ENCODE assay signal across 22 cellular contexts in the genomic region with DNA sequence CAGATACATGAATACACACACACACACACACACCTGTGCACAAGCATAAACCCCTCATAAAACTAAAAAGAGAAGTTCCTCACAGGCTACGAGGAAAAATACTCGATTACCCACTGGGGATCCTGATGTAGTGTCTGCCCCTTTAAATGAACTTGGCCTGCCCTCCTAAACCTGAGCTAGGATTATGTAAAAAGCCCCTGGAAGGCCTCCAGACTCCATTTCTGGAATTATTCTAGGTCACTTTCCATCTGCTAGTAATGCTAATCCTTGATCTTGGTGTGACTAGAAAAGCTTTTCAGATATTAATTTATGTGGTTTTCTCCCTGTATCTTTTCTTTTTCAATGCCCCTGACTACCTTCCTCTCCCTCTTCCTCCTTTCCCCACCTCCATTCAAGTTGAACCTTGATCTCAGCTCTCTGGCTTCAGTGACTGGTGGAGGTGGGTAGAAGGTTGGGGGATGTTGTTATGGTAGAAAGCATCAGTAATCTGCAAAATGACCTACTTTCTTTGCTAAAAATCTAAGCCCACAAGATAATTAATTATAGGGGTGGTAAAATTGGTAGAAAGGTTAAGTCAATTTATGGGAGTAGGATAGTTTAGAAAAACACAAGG. TPM values are rescaled to one million over a fixed set of nuclear protein-coding genes. Genes with fewer than 3 reads are reported as not detected.
DNase-seq lines count a peak whose midpoint lies in the region; ATAC-seq and TF ChIP-seq lines count a peak whose summit lies in the region.
"Had no signal": no experiment of that assay in that cellular context is flagged by ENCODE, and none has a peak within 500 bp of the region (broad histone marks: within the 10 kb centered on the region; RNA-seq: fewer than 3 reads in every experiment).

No MANE protein-coding gene starts in this region.

- H3K4me3 ChIP-seq in left ventricle myocardium inferior: no peak overlapping the region
- no peak overlapping the region for H3K4me3 ChIP-seq in WERI-Rb-1 (ENCODE audit: low read depth, low read length)
- H3K4me3 ChIP-seq in fibroblast of the aortic adventitia (ENCODE audit: low read depth, low read length): no peak overlapping the region
- H3K4me3 ChIP-seq in retinal pigment epithelial cell (ENCODE audit: low read length): no peak overlapping the region
- H3K4me3 ChIP-seq in brain microvascular endothelial cell (ENCODE audit: low read depth, low read length): no peak overlapping the region
- H3K4me3 ChIP-seq: BLaER1, GM12878, SJSA1 had no signal

- no peak overlapping the region for H3K27ac ChIP-seq in left ventricle myocardium inferior (replicated peaks)
- peak overlapping the region; percentile 41 for H3K27ac ChIP-seq in WERI-Rb-1
- no peak overlapping the region for H3K27ac ChIP-seq in brain microvascular endothelial cell
- H3K27ac ChIP-seq: BLaER1, HL-60, SJSA1 had no signal

- H3K36me3 Mint-ChIP-seq in stimulated activated effector memory CD8-positive, alpha-beta T cell treated with anti-CD3 and anti-CD28 coated beads, Interleukin-12 subunit alpha, Interleukin-12 subunit beta, amount 100 ng/mL, for 72 hours: no peaks in the 10 kb centered on the region
- H3K36me3 Mint-ChIP-seq: CD4-positive, CD25-positive, alpha-beta regulatory T cell had no signal

- in situ Hi-C loops in brain microvascular endothelial cell (cut with HindIII; ENCODE audit: low pct_ligation_motif_present, low sequenced_read_pairs): no loop called here

- H3K36me3 ChIP-seq in left ventricle myocardium inferior (no peaks in the 10 kb centered on the region), WERI-Rb-1 (no peaks in the 10 kb centered on the region), brain microvascular endothelial cell (replicated peaks) (no peaks in the 10 kb centered on the region)
- H3K36me3 ChIP-seq: BLaER1, SJSA1 had no signal

- intact Hi-C loops in left ventricle myocardium superior (cut with micrococcal nuclease): no loop called here
- intact Hi-C loops in left ventricle myocardium inferior (cut with micrococcal nuclease): no loop called here

- H3K9me3 ChIP-seq in left ventricle myocardium inferior (replicated peaks) (peaks cover 3% of the 10 kb centered on the region), WERI-Rb-1 (ENCODE audit: severe bottlenecking) (peaks cover 4% of the 10 kb centered on the region)
- H3K9me3 ChIP-seq: BLaER1, SJSA1 had no signal

- ATAC-seq in left ventricle myocardium superior (peak; percentile 50), HG03135 (IDR thresholded peaks at IDR 0.05; ENCODE audit: unreplicated experiment) (no peak)
- no peak for ATAC-seq in stimulated activated effector memory CD8-positive, alpha-beta T cell treated with anti-CD3 and anti-CD28 coated beads, Interleukin-12 subunit alpha, Interleukin-12 subunit beta, amount 100 ng/mL, for 72 hours
- ATAC-seq: GM12878 had no signal

- H3K4me1 Mint-ChIP-seq in stimulated activated effector memory CD8-positive, alpha-beta T cell treated with anti-CD3 and anti-CD28 coated beads, Interleukin-12 subunit alpha, Interleukin-12 subunit beta, amount 100 ng/mL, for 72 hours: no peaks in the 10 kb centered on the region
- H3K4me1 Mint-ChIP-seq: CD4-positive, CD25-positive, alpha-beta regulatory T cell had no signal

- peaks cover 2% of the 10 kb centered on the region for H3K9me3 Mint-ChIP-seq in stimulated activated effector memory CD8-positive, alpha-beta T cell treated with anti-CD3 and anti-CD28 coated beads, Interleukin-12 subunit alpha, Interleukin-12 subunit beta, amount 100 ng/mL, for 72 hours

- DNase-seq in left ventricle myocardium superior: no peak
- no peak for DNase-seq in left ventricle myocardium inferior
- peak; percentile 53 for DNase-seq in WERI-Rb-1
- DNase-seq in fibroblast of the aortic adventitia (ENCODE audit: low read depth): peak; percentile 20
- DNase-seq in retinal pigment epithelial cell (ENCODE audit: low read depth): peak; percentile 57
- no peak for DNase-seq in brain microvascular endothelial cell
- no peak for DNase-seq in stimulated activated effector memory CD8-positive, alpha-beta T cell treated with anti-CD3 and anti-CD28 coated beads, Interleukin-12 subunit alpha, Interleukin-12 subunit beta, amount 100 ng/mL, for 72 hours (ENCODE audit: low spot score in 2 of 2)
- DNase-seq: CD4-positive, CD25-positive, alpha-beta regulatory T cell; GDM1; GOT3; HCEC 1CT; NCI-H1048; NCI-H1417; NCI-H1694 treated with DMSO at 0.1 percent for 48 hours; NCI-H2081; NCI-H2227 treated with DMSO at 0.1 percent for 48 hours; NCI-H526 treated with DMSO at 0.1 percent for 48 hours had no signal

- H3K27me3 ChIP-seq in left ventricle myocardium inferior (ENCODE audit: low read depth): no peaks in the 10 kb centered on the region
- no peaks in the 10 kb centered on the region for H3K27me3 ChIP-seq in WERI-Rb-1 (ENCODE audit: insufficient read depth, low read depth, severe bottlenecking)
- H3K27me3 ChIP-seq in brain microvascular endothelial cell (replicated peaks): no peaks in the 10 kb centered on the region
- H3K27me3 ChIP-seq: BLaER1, SJSA1 had no signal

- TF ChIP-seq CTCF in left ventricle myocardium inferior (IDR thresholded peaks at IDR 0.05; ENCODE audit: borderline replicate concordance) (no peak), WERI-Rb-1 (IDR thresholded peaks at IDR 0.05; ENCODE audit: low read depth, low read length) (no peak), fibroblast of the aortic adventitia (IDR thresholded peaks at IDR 0.05; ENCODE audit: insufficient read depth, low read length) (no peak), retinal pigment epithelial cell (conservative IDR thresholded peaks at IDR 0.05; ENCODE audit: low read depth, low read length) (no peak), brain microvascular endothelial cell (IDR thresholded peaks at IDR 0.05; ENCODE audit: low read depth, low read length, missing control alignments) (no peak)

- H3K4me3 Mint-ChIP-seq in stimulated activated effector memory CD8-positive, alpha-beta T cell treated with anti-CD3 and anti-CD28 coated beads, Interleukin-12 subunit alpha, Interleukin-12 subunit beta, amount 100 ng/mL, for 72 hours: no peak overlapping the region
- H3K4me3 Mint-ChIP-seq: CD4-positive, CD25-positive, alpha-beta regulatory T cell had no signal

- H3K4me1 ChIP-seq in left ventricle myocardium inferior: peaks cover 8% of the 10 kb centered on the region
- H3K4me1 ChIP-seq: BLaER1, SJSA1 had no signal

- no peak overlapping the region for H3K27ac Mint-ChIP-seq in stimulated activated effector memory CD8-positive, alpha-beta T cell treated with anti-CD3 and anti-CD28 coated beads, Interleukin-12 subunit alpha, Interleukin-12 subunit beta, amount 100 ng/mL, for 72 hours
- H3K27ac Mint-ChIP-seq: CD4-positive, CD25-positive, alpha-beta regulatory T cell had no signal

RNA-seq across cellular contexts. Expression of a gene that starts 25.5 kb away (rescaled TPM):
- total RNA-seq in left ventricle myocardium superior: 160 TPM
- 144 TPM for total RNA-seq in left ventricle myocardium inferior
- 21.2 and 90.1 TPM in 2 replicates for total RNA-seq in fibroblast of the aortic adventitia (ENCODE audit: low replicate concordance)

Comparison
In these comparisons a context has a peak if more than half of its experiments do, and no peak if none do; other contexts are left out.
1. DNase-seq: peak in WERI-Rb-1 (single experiment), fibroblast of the aortic adventitia (single experiment) and retinal pigment epithelial cell (single experiment); none in left ventricle myocardium superior (single experiment), left ventricle myocardium inferior (single experiment), brain microvascular endothelial cell (single experiment) and stimulated activated effector memory CD8-positive, alpha-beta T cell treated with anti-CD3 and anti-CD28 coated beads, Interleukin-12 subunit alpha, Interleukin-12 subunit beta, amount 100 ng/mL, for 72 hours (0 of 2).